12 cellular contexts compared by ENCODE assay signal in the genomic region with DNA sequence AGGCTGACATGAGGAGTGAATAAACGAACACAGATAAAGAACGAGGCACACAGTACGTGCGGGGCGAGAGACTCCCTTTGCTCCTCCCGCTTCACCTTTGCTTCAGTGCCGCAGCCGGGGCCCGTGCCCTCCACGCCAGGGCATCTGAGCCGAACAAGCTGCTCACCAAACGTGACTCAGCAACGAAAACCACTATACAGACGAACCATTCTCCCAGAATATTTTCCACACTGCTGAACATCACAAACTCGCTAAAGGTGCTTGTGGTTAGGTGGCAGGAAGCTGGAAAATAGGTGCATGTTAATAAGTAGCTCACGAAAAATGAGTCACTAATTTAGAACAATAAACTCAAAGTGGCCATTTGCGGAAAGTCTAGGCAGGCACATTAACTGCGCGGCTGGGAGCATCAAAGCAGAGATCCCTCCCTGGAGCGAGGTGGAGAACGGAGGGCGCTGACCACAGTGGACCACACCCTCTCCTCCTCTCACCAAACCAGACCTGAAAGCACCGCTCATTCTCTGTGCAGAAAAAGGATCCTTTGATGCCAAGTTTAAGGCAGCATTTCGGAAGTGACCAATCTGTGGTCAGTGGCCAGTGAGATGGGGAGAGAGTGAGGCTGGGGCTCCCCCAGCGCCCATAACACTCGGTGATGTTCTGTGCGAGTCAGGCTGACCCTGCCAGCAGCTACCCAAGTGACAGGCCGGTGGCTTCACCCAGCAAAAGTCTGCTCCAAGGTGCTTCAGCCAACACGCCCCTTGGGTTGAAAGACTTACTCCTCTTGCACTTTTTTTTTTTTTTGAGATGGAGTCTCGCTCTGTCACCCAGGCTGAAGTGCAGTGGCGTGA.
DNase-seq lines count a peak whose midpoint lies in the region; ATAC-seq and TF ChIP-seq lines count a peak whose summit lies in the region.
"Had no signal": no experiment of that assay in that cellular context is flagged by ENCODE, and none has a peak within 500 bp of the region (broad histone marks: within the 10 kb centered on the region; RNA-seq: fewer than 3 reads in every experiment).

No MANE protein-coding gene starts in this region.

- CTCF ChIA-PET in activated CD4-positive, alpha-beta memory T cell treated with anti-CD3 and anti-CD28 coated beads for 36 hours (lab: Charles Lee) = interaction anchor here (1.1 kb wide), 3 partner anchors 19 to 46 kb away, joined by 3 read pairs; no protein-coding TSS in a partner anchor
- CTCF ChIA-PET in activated CD4-positive, alpha-beta memory T cell treated with anti-CD3 and anti-CD28 coated beads, Interleukin-2, amount 10 ng/mL, durations not matched to agents 7 days and 5 days (lab: Charles Lee) = interaction anchor here (0.9 kb wide), 1 partner anchor 12 kb away, joined by 3 read pairs; no protein-coding TSS in a partner anchor
- CTCF ChIA-PET in T-cell (lab: Charles Lee) = no interaction called here

- H3K4me3 ChIP-seq in spleen = no peak overlapping the region

- H3K27me3 Mint-ChIP-seq in activated CD4-positive, alpha-beta memory T cell treated with anti-CD3 and anti-CD28 coated beads for 36 hours = no peaks in the 10 kb centered on the region
- H3K27me3 Mint-ChIP-seq in activated CD4-positive, alpha-beta memory T cell treated with anti-CD3 and anti-CD28 coated beads, Interleukin-2, amount 10 ng/mL, durations not matched to agents 7 days and 5 days = no peaks in the 10 kb centered on the region
- H3K27me3 Mint-ChIP-seq in T-cell (no peaks in the 10 kb centered on the region), immature natural killer cell (ENCODE audit: low read depth in 3 of 3) (peaks cover 0 to 1% (median 0%) of the 10 kb centered on the region in 3 donors)

- H3K27ac ChIP-seq in spleen = no peak overlapping the region
- H3K27ac ChIP-seq: KMS-11 had no signal

- no peaks in the 10 kb centered on the region for H3K9me3 ChIP-seq in spleen

- WGBS in spleen, 5 donors = 77 to 90% (median 86%) methylated on average over 30 to 31 of the region's 31 CpGs

- no peak overlapping the region for H3K27ac Mint-ChIP-seq in activated CD4-positive, alpha-beta memory T cell treated with anti-CD3 and anti-CD28 coated beads for 36 hours
- H3K27ac Mint-ChIP-seq in activated CD4-positive, alpha-beta memory T cell treated with anti-CD3 and anti-CD28 coated beads, Interleukin-2, amount 10 ng/mL, durations not matched to agents 7 days and 5 days = no peak overlapping the region
- H3K27ac Mint-ChIP-seq in T-cell = peak overlapping the region; percentile 23 to 81
- H3K27ac Mint-ChIP-seq in immature natural killer cell = peak overlapping the region in 2 of 6 donors; percentile 30 to 45
- H3K27ac Mint-ChIP-seq: activated T-helper 1 cell treated with anti-CD3 and anti-CD28 coated beads, Interleukin-12 subunit alpha, Interleukin-12 subunit beta, Interleukin-2, Interleukin-4 antibody, amounts not matched to agents 30 ng/mL and 10 ng/mL and 1 ng/mL, durations not matched to agents 14 hours and 24 hours and 36 hours had no signal

- H3K27me3 ChIP-seq in spleen (replicated peaks in 1 of 7) = peaks cover 0 to 11% (median 0%) of the 10 kb centered on the region in 7 donors

- intact Hi-C loops in activated CD4-positive, alpha-beta memory T cell treated with anti-CD3 and anti-CD28 coated beads for 36 hours (cut with micrococcal nuclease) = no loop called here
- intact Hi-C loops in spleen (cut with DNase I; ENCODE audit: low total_unique reads) = no loop called here
- intact Hi-C loops in left cardiac atrium (cut with DNase I) = no loop called here

- no peaks in the 10 kb centered on the region for H3K9me3 Mint-ChIP-seq in activated CD4-positive, alpha-beta memory T cell treated with anti-CD3 and anti-CD28 coated beads for 36 hours
- H3K9me3 Mint-ChIP-seq in activated CD4-positive, alpha-beta memory T cell treated with anti-CD3 and anti-CD28 coated beads, Interleukin-2, amount 10 ng/mL, durations not matched to agents 7 days and 5 days = no peaks in the 10 kb centered on the region
- H3K9me3 Mint-ChIP-seq in T-cell (no peaks in the 10 kb centered on the region), immature natural killer cell (no peaks in the 10 kb centered on the region)
- H3K9me3 Mint-ChIP-seq: activated T-helper 1 cell treated with anti-CD3 and anti-CD28 coated beads, Interleukin-12 subunit alpha, Interleukin-12 subunit beta, Interleukin-2, Interleukin-4 antibody, amounts not matched to agents 30 ng/mL and 10 ng/mL and 1 ng/mL, durations not matched to agents 14 hours and 24 hours and 36 hours had no signal

- H3K4me1 ChIP-seq in spleen = peaks cover 23 to 95% (median 54%) of the 10 kb centered on the region in 6 donors

- H3K4me3 Mint-ChIP-seq in activated CD4-positive, alpha-beta memory T cell treated with anti-CD3 and anti-CD28 coated beads for 36 hours = no peak overlapping the region
- H3K4me3 Mint-ChIP-seq in activated CD4-positive, alpha-beta memory T cell treated with anti-CD3 and anti-CD28 coated beads, Interleukin-2, amount 10 ng/mL, durations not matched to agents 7 days and 5 days = no peak overlapping the region
- H3K4me3 Mint-ChIP-seq in T-cell (peak overlapping the region; percentile 10 to 25 (median 20)), immature natural killer cell (peak overlapping the region in 4 of 5 donors; percentile 15 to 60 (median 43))
- H3K4me3 Mint-ChIP-seq: activated T-helper 1 cell treated with anti-CD3 and anti-CD28 coated beads, Interleukin-12 subunit alpha, Interleukin-12 subunit beta, Interleukin-2, Interleukin-4 antibody, amounts not matched to agents 30 ng/mL and 10 ng/mL and 1 ng/mL, durations not matched to agents 14 hours and 24 hours and 36 hours had no signal

- no peak for TF ChIP-seq CTCF in spleen (IDR thresholded peaks at IDR 0.05 in 8 of 11, conservative IDR thresholded peaks at IDR 0.05 in 3 of 11)

- peak; percentile 61 for DNase-seq in activated CD4-positive, alpha-beta memory T cell treated with anti-CD3 and anti-CD28 coated beads for 36 hours
- no peak for DNase-seq in activated CD4-positive, alpha-beta memory T cell treated with anti-CD3 and anti-CD28 coated beads, Interleukin-2, amount 10 ng/mL, durations not matched to agents 7 days and 5 days
- DNase-seq in T-cell (peak in 3 of 34 experiments; percentile 19 to 34 (median 19)), immature natural killer cell (no peak), spleen (peak; percentile 51), left cardiac atrium (no peak), dermis blood vessel endothelial cell (no peak)
- DNase-seq: hypothalamus had no signal

- H3K36me3 ChIP-seq in spleen = peaks cover 0 to 28% (median 0%) of the 10 kb centered on the region in 6 donors

- POLR2A ChIA-PET in activated CD4-positive, alpha-beta memory T cell treated with anti-CD3 and anti-CD28 coated beads for 36 hours (lab: Charles Lee) = interaction anchor here (1.2 to 1.3 kb wide), 2 partner anchors 13 to 16 kb away, joined by 3 read pairs; no protein-coding TSS in a partner anchor
- POLR2A ChIA-PET in activated CD4-positive, alpha-beta memory T cell treated with anti-CD3 and anti-CD28 coated beads, Interleukin-2, amount 10 ng/mL, durations not matched to agents 7 days and 5 days (lab: Charles Lee) = interaction anchor here (0.9 to 1.3 kb wide), 2 partner anchors 13 to 41 kb away, joined by 3 to 4 read pairs; no protein-coding TSS in a partner anchor
- POLR2A ChIA-PET in T-cell (lab: Charles Lee) = interaction anchor here in 1 of 2 donors (0.7 kb wide), 1 partner anchor 9 kb away, joined by 3 read pairs; no protein-coding TSS in a partner anchor

- peak in 2 of 4 experiments; percentile 15 to 58 for ATAC-seq in T-cell (replicated peaks in 1 of 4)
- ATAC-seq in left cardiac atrium = no peak
- ATAC-seq in HG03460 (IDR thresholded peaks at IDR 0.05; ENCODE audit: unreplicated experiment) = no peak
- ATAC-seq: SK-N-SH treated with all-trans-retinoic acid at 6 μM for 48 hours had no signal

- peaks cover 2% of the 10 kb centered on the region for H3K36me3 Mint-ChIP-seq in activated CD4-positive, alpha-beta memory T cell treated with anti-CD3 and anti-CD28 coated beads for 36 hours
- H3K36me3 Mint-ChIP-seq in activated CD4-positive, alpha-beta memory T cell treated with anti-CD3 and anti-CD28 coated beads, Interleukin-2, amount 10 ng/mL, durations not matched to agents 7 days and 5 days (ENCODE audit: low read depth) = peaks cover 40% of the 10 kb centered on the region
- H3K36me3 Mint-ChIP-seq in T-cell (peaks cover 19% of the 10 kb centered on the region), immature natural killer cell (peaks cover 3 to 27% (median 13%) of the 10 kb centered on the region in 3 donors)

- H3K4me1 Mint-ChIP-seq in activated CD4-positive, alpha-beta memory T cell treated with anti-CD3 and anti-CD28 coated beads for 36 hours (ENCODE audit: low read depth) = peaks cover 32% of the 10 kb centered on the region
- peaks cover 27% of the 10 kb centered on the region for H3K4me1 Mint-ChIP-seq in activated CD4-positive, alpha-beta memory T cell treated with anti-CD3 and anti-CD28 coated beads, Interleukin-2, amount 10 ng/mL, durations not matched to agents 7 days and 5 days
- peaks cover 49 to 71% (median 64%) of the 10 kb centered on the region in 3 donors for H3K4me1 Mint-ChIP-seq in T-cell
- H3K4me1 Mint-ChIP-seq in immature natural killer cell = peaks cover 44 to 66% of the 10 kb centered on the region in 2 donors

- TF ChIP-seq POLR2A in spleen (IDR thresholded peaks at IDR 0.05) = no peak

Comparison
In these comparisons a context has a peak if more than half of its experiments do, and no peak if none do; other contexts are left out.
1. DNase-seq: peak in activated CD4-positive, alpha-beta memory T cell treated with anti-CD3 and anti-CD28 coated beads for 36 hours (single experiment) and spleen (single experiment); none in activated CD4-positive, alpha-beta memory T cell treated with anti-CD3 and anti-CD28 coated beads, Interleukin-2, amount 10 ng/mL, durations not matched to agents 7 days and 5 days (single experiment), immature natural killer cell (0 of 3), left cardiac atrium (single experiment) and dermis blood vessel endothelial cell (single experiment).
2. H3K27ac Mint-ChIP-seq: peak in T-cell (2 of 2); none in activated CD4-positive, alpha-beta memory T cell treated with anti-CD3 and anti-CD28 coated beads for 36 hours (single experiment) and activated CD4-positive, alpha-beta memory T cell treated with anti-CD3 and anti-CD28 coated beads, Interleukin-2, amount 10 ng/mL, durations not matched to agents 7 days and 5 days (single experiment).
3. H3K4me3 Mint-ChIP-seq: peak in T-cell (3 of 3) and immature natural killer cell (4 of 5); none in activated CD4-positive, alpha-beta memory T cell treated with anti-CD3 and anti-CD28 coated beads for 36 hours (single experiment) and activated CD4-positive, alpha-beta memory T cell treated with anti-CD3 and anti-CD28 coated beads, Interleukin-2, amount 10 ng/mL, durations not matched to agents 7 days and 5 days (single experiment).
4. CTCF ChIA-PET loops: an anchor here in activated CD4-positive, alpha-beta memory T cell treated with anti-CD3 and anti-CD28 coated beads for 36 hours (1.1 kb wide) and activated CD4-positive, alpha-beta memory T cell treated with anti-CD3 and anti-CD28 coated beads, Interleukin-2, amount 10 ng/mL, durations not matched to agents 7 days and 5 days (0.9 kb wide); none called in T-cell.